In genomic region chr14:55107766-55108554, GRCh38 we compare ENCODE assay signal across 8 cellular contexts. TPM values are rescaled to one million over a fixed set of nuclear protein-coding genes. Genes with fewer than 3 reads are reported as not detected.
DNase-seq lines count a peak whose midpoint lies in the region; ATAC-seq and TF ChIP-seq lines count a peak whose summit lies in the region.

No MANE protein-coding gene starts in this region.

- in situ Hi-C loops in Caki2 (cut with HindIII; ENCODE audit: low pct_unique_long_range_greater_than_20kb, low sequenced_read_pairs) = no loop called here

- H3K4me3 Mint-ChIP-seq in stimulated activated effector memory CD8-positive, alpha-beta T cell treated with anti-CD3 and anti-CD28 coated beads, Interleukin-12 subunit alpha, Interleukin-12 subunit beta, amount 100 ng/mL, for 72 hours = peak overlapping the region; percentile 62

- H3K27ac Mint-ChIP-seq in stimulated activated effector memory CD8-positive, alpha-beta T cell treated with anti-CD3 and anti-CD28 coated beads, Interleukin-12 subunit alpha, Interleukin-12 subunit beta, amount 100 ng/mL, for 72 hours = peak overlapping the region; percentile 97

- H3K4me1 Mint-ChIP-seq in stimulated activated effector memory CD8-positive, alpha-beta T cell treated with anti-CD3 and anti-CD28 coated beads, Interleukin-12 subunit alpha, Interleukin-12 subunit beta, amount 100 ng/mL, for 72 hours = peaks cover 38% of the 10 kb centered on the region

- 39% methylated on average over 8 of the region's 19 CpGs for WGBS in right lobe of liver (ENCODE audit: insufficient coverage, low coverage, low lambda C conversion rate, missing lambda C conversion rate)

- peaks cover 13% of the 10 kb centered on the region for H3K36me3 Mint-ChIP-seq in stimulated activated effector memory CD8-positive, alpha-beta T cell treated with anti-CD3 and anti-CD28 coated beads, Interleukin-12 subunit alpha, Interleukin-12 subunit beta, amount 100 ng/mL, for 72 hours

- peaks cover 0 to 3% (median 0%) of the 10 kb centered on the region in 4 donors for H3K9me3 ChIP-seq in right lobe of liver

- peak; percentile 65 for ATAC-seq in HG03045 (IDR thresholded peaks at IDR 0.05; ENCODE audit: unreplicated experiment)
- ATAC-seq in right lobe of liver = peak; percentile 84 to 92 (median 88)
- ATAC-seq in stimulated activated effector memory CD8-positive, alpha-beta T cell treated with anti-CD3 and anti-CD28 coated beads, Interleukin-12 subunit alpha, Interleukin-12 subunit beta, amount 100 ng/mL, for 72 hours = peak; percentile 98

- intact Hi-C loops in right lobe of liver (cut with DNase I) = no loop called here

- no peaks in the 10 kb centered on the region for H3K9me3 Mint-ChIP-seq in stimulated activated effector memory CD8-positive, alpha-beta T cell treated with anti-CD3 and anti-CD28 coated beads, Interleukin-12 subunit alpha, Interleukin-12 subunit beta, amount 100 ng/mL, for 72 hours

- H3K4me3 ChIP-seq in right lobe of liver = no peak overlapping the region

- no peak for TF ChIP-seq POLR2A in right lobe of liver (IDR thresholded peaks at IDR 0.05)

- DNase-seq in Caki2 (ENCODE audit: low read depth) = peak; percentile 93
- peak; percentile 76 for DNase-seq in T1000 (lab: John Stamatoyannopoulos, UW)
- DNase-seq in right lobe of liver = peak; percentile 60 to 82 (median 79)
- peak in 1 of 2 donors; percentile 59 for DNase-seq in stimulated activated effector memory CD8-positive, alpha-beta T cell treated with anti-CD3 and anti-CD28 coated beads, Interleukin-12 subunit alpha, Interleukin-12 subunit beta, amount 100 ng/mL, for 72 hours (ENCODE audit: low spot score in 2 of 2)
- DNase-seq in NCI-H1092 treated with DMSO at 0.1 percent for 48 hours (lab: John Stamatoyannopoulos, UW) = no peak
- no peak for DNase-seq in NCI-H128 (lab: John Stamatoyannopoulos, UW; ENCODE audit: unreplicated experiment)

- no peaks in the 10 kb centered on the region for H3K4me1 ChIP-seq in right lobe of liver

- no peaks in the 10 kb centered on the region for H3K36me3 ChIP-seq in right lobe of liver

- no peaks in the 10 kb centered on the region for H3K27me3 ChIP-seq in right lobe of liver

- no peak for TF ChIP-seq CTCF in right lobe of liver (IDR thresholded peaks at IDR 0.05)

- H3K27ac ChIP-seq in cingulate gyrus (ENCODE audit: low read depth, low read length) (peak overlapping the region; percentile 91), right lobe of liver (peak overlapping the region; percentile 66 to 86 (median 74))

RNA-seq across cellular contexts. Expression of gene LGALS3, which starts 21.1 kb away (rescaled TPM):
- 246 and 274 TPM in 2 replicates for total RNA-seq in Caki2 (2014; rRNA removed; shearing (Covaris generic); ENCODE audit: low replicate concordance)
- total RNA-seq in right lobe of liver = 10 to 100 TPM in 3 of 6 experiments, 1 to 10 TPM in 3; 3.1 to 21.6 (median 12.3) TPM

RNA-seq across cellular contexts. Expression of gene MAPK1IP1L, which starts 56.5 kb away (rescaled TPM):
- 18.9 and 46.6 TPM in 2 replicates for total RNA-seq in Caki2 (2014; rRNA removed; shearing (Covaris generic); ENCODE audit: low replicate concordance)
- 10 to 100 TPM; 21.2 to 49.8 (median 34.6) TPM for total RNA-seq in right lobe of liver

Comparison
In these comparisons a context has a peak if more than half of its experiments do, and no peak if none do; other contexts are left out.
1. DNase-seq: peak in Caki2 (single experiment), T1000 (single experiment) and right lobe of liver (3 of 3); none in NCI-H1092 treated with DMSO at 0.1 percent for 48 hours (single experiment) and NCI-H128 (single experiment).
2. RNA of gene LGALS3, which starts 21.1 kb away (total RNA-seq): 246 to 274 TPM in Caki2; 3.1 to 21.6 TPM in right lobe of liver; every median in the first group is over 10 times any median in the second.
3. Peak in every context shown above with its lines, with median percentiles within 50 percentile points of each other: ATAC-seq.